27 cellular contexts compared by ENCODE assay signal in the genomic region with DNA sequence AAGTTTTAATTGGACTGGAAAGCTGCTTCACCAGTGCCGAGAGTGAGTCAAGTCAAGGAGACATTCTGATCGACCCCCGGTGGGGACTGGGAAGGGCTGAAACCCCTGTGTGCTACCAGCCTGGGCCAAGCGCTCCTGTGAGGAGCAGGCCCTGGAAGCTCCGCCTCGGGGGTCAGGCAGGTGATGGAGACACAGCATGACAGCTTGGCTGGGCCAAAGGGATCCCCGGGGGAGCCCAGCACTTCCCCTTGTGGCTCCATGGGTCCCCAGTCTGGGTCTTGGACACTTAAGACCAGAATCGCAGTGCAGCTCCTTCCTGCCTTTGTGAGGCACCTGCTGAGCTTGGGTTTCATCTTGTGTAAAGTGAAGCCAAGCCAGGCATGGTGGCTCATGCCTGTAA.
DNase-seq lines count a peak whose midpoint lies in the region; ATAC-seq and TF ChIP-seq lines count a peak whose summit lies in the region.
"Had no signal": no experiment of that assay in that cellular context is flagged by ENCODE, and none has a peak within 500 bp of the region (broad histone marks: within the 10 kb centered on the region; RNA-seq: fewer than 3 reads in every experiment).

No MANE protein-coding gene starts in this region.

- no peaks in the 10 kb centered on the region for H3K36me3 ChIP-seq in heart left ventricle
- H3K36me3 ChIP-seq in upper lobe of right lung: no peaks in the 10 kb centered on the region
- H3K36me3 ChIP-seq: brain microvascular endothelial cell, MG63, upper lobe of left lung had no signal

- 50 to 60% (median 52%) methylated on average over 8 of the region's 8 CpGs for WGBS in heart left ventricle, 4 donors

- no peaks in the 10 kb centered on the region for H3K36me3 Mint-ChIP-seq in mesothelial cell of epicardium
- H3K36me3 Mint-ChIP-seq: activated naive CD4-positive, alpha-beta T cell treated with anti-CD3 and anti-CD28 coated beads, Interleukin-2, amount 10 ng/mL, durations not matched to agents 7 days and 5 days had no signal

- peaks cover 51% of the 10 kb centered on the region for H3K4me1 Mint-ChIP-seq in mesothelial cell of epicardium
- H3K4me1 Mint-ChIP-seq: activated naive CD4-positive, alpha-beta T cell treated with anti-CD3 and anti-CD28 coated beads, Interleukin-2, amount 10 ng/mL, durations not matched to agents 7 days and 5 days had no signal

- TF ChIP-seq POLR2A in heart left ventricle (IDR thresholded peaks at IDR 0.05): no peak

- H3K9me3 ChIP-seq in heart left ventricle (no peaks in the 10 kb centered on the region), upper lobe of right lung (no peaks in the 10 kb centered on the region)
- H3K9me3 ChIP-seq: MG63, upper lobe of left lung had no signal

- H3K4me1 ChIP-seq in heart left ventricle (peaks cover 0 to 64% (median 33%) of the 10 kb centered on the region in 12 donors), upper lobe of right lung (no peaks in the 10 kb centered on the region)
- H3K4me1 ChIP-seq: upper lobe of left lung had no signal

- DNase-seq in heart left ventricle: peak in 2 of 5 donors; percentile 19 to 46
- DNase-seq in cardiac septum (ENCODE audit: low spot score): no peak
- peak; percentile 34 for DNase-seq in cerebellum (ENCODE audit: low spot score)
- no peak for DNase-seq in mesothelial cell of epicardium (ENCODE audit: low spot score in 2 of 2, unreplicated experiment in 2 of 2)
- DNase-seq in upper lobe of right lung: peak; percentile 40
- DNase-seq in activated T-cell treated with anti-CD3 and anti-CD28 coated beads for 4 hours: no peak
- DNase-seq in NCI-H2196 (lab: John Stamatoyannopoulos, UW; ENCODE audit: unreplicated experiment): no peak
- DNase-seq: 8988T; activated CD8-positive, alpha-beta memory T cell treated with anti-CD3 and anti-CD28 coated beads, Interleukin-2, amount 50 U/mL, for 48 hours; activated CD8-positive, alpha-beta T cell treated with anti-CD3 and anti-CD28 coated beads for 36 hours; activated naive CD4-positive, alpha-beta T cell treated with anti-CD3 and anti-CD28 coated beads, Interleukin-2, amount 10 ng/mL, durations not matched to agents 7 days and 5 days; brain microvascular endothelial cell; CD4-positive, alpha-beta T cell; DND-41; effector CD8-positive, alpha-beta T cell; KBM-7; mesendoderm; MG63; NCI-H1930; NCI-H510A treated with DMSO at 0.1 percent for 48 hours; occipital lobe; PC-9; SHP77; stimulated activated naive CD4-positive, alpha-beta T cell; upper lobe of left lung had no signal

- no peaks in the 10 kb centered on the region for H3K9me3 Mint-ChIP-seq in mesothelial cell of epicardium
- H3K9me3 Mint-ChIP-seq: activated CD8-positive, alpha-beta T cell treated with anti-CD3 and anti-CD28 coated beads for 36 hours; activated naive CD4-positive, alpha-beta T cell treated with anti-CD3 and anti-CD28 coated beads, Interleukin-2, amount 10 ng/mL, durations not matched to agents 7 days and 5 days; CD4-positive, alpha-beta T cell had no signal

- no peak overlapping the region for H3K4me3 ChIP-seq in heart left ventricle
- no peak overlapping the region for H3K4me3 ChIP-seq in upper lobe of right lung
- H3K4me3 ChIP-seq: MG63, PC-9, upper lobe of left lung had no signal

- TF ChIP-seq CTCF in heart left ventricle (IDR thresholded peaks at IDR 0.05): no peak
- no peak for TF ChIP-seq CTCF in mesothelial cell of epicardium (IDR thresholded peaks at IDR 0.05; ENCODE audit: unreplicated experiment)
- no peak for TF ChIP-seq CTCF in upper lobe of right lung (IDR thresholded peaks at IDR 0.05)

- H3K4me3 Mint-ChIP-seq in mesothelial cell of epicardium: no peak overlapping the region
- H3K4me3 Mint-ChIP-seq: activated CD8-positive, alpha-beta T cell treated with anti-CD3 and anti-CD28 coated beads for 36 hours; activated naive CD4-positive, alpha-beta T cell treated with anti-CD3 and anti-CD28 coated beads, Interleukin-2, amount 10 ng/mL, durations not matched to agents 7 days and 5 days; CD4-positive, alpha-beta T cell had no signal

- no peaks in the 10 kb centered on the region for H3K27me3 Mint-ChIP-seq in mesothelial cell of epicardium (ENCODE audit: low read depth)
- H3K27me3 Mint-ChIP-seq: activated CD8-positive, alpha-beta T cell treated with anti-CD3 and anti-CD28 coated beads for 36 hours; activated naive CD4-positive, alpha-beta T cell treated with anti-CD3 and anti-CD28 coated beads, Interleukin-2, amount 10 ng/mL, durations not matched to agents 7 days and 5 days; CD4-positive, alpha-beta T cell had no signal

- no peak for ATAC-seq in heart left ventricle
- no peak for ATAC-seq in upper lobe of right lung
- ATAC-seq in GM19023 (IDR thresholded peaks at IDR 0.05; ENCODE audit: unreplicated experiment): no peak
- ATAC-seq: activated CD8-positive, alpha-beta T cell treated with anti-CD3 and anti-CD28 coated beads for 36 hours; left lobe of liver had no signal

- H3K27ac ChIP-seq in heart left ventricle (peak overlapping the region in 8 of 12 donors; percentile 15 to 78 (median 62)), upper lobe of right lung (no peak overlapping the region)
- H3K27ac ChIP-seq: brain microvascular endothelial cell, PC-9, upper lobe of left lung had no signal

- no peaks in the 10 kb centered on the region for H3K27me3 ChIP-seq in heart left ventricle
- no peaks in the 10 kb centered on the region for H3K27me3 ChIP-seq in upper lobe of right lung
- H3K27me3 ChIP-seq: brain microvascular endothelial cell, MG63, upper lobe of left lung had no signal

- peak overlapping the region; percentile 85 for H3K27ac Mint-ChIP-seq in mesothelial cell of epicardium
- H3K27ac Mint-ChIP-seq: activated CD8-positive, alpha-beta T cell treated with anti-CD3 and anti-CD28 coated beads for 36 hours; activated naive CD4-positive, alpha-beta T cell treated with anti-CD3 and anti-CD28 coated beads, Interleukin-2, amount 10 ng/mL, durations not matched to agents 7 days and 5 days; CD4-positive, alpha-beta T cell had no signal

- intact Hi-C loops in heart left ventricle (cut with DNase I) (loop anchor here in 1 of 10 donors (10.0 kb wide), 1 partner anchor 75 kb away; no protein-coding TSS in a partner anchor), cardiac septum (cut with DNase I) (no loop called here), upper lobe of right lung (cut with DNase I) (no loop called here)

Comparison
In these comparisons a context has a peak if more than half of its experiments do, and no peak if none do; other contexts are left out.
1. DNase-seq: peak in cerebellum (single experiment) and upper lobe of right lung (single experiment); none in cardiac septum (single experiment), mesothelial cell of epicardium (0 of 2), activated T-cell treated with anti-CD3 and anti-CD28 coated beads for 4 hours (single experiment) and NCI-H2196 (single experiment).